In genomic region chr5:55227738-55228430, GRCh38 we compare ENCODE assay signal across 1 cellular context.
A peak's percentile ranks its signal among the peaks of the same experiment; 100 is the strongest.
TF ChIP-seq lines count a peak whose summit lies in the region.

No MANE protein-coding gene starts in this region.

TF ChIP-seq in H1, 55 proteins besides CTCF, POLR2A, EP300 and RAD21 (continued from another document):
- TF ChIP-seq CREB1 (IDR thresholded peaks at IDR 0.05): no peak
- TF ChIP-seq RFX5 (IDR thresholded peaks at IDR 0.05; ENCODE audit: borderline replicate concordance, low read depth, low read length): no peak
- TF ChIP-seq CBX8 (IDR thresholded peaks at IDR 0.05; ENCODE audit: borderline replicate concordance, low read depth, low read length): no peak; the same call in 1 of the 2 replicates
- no peak for TF ChIP-seq PHF8 (conservative IDR thresholded peaks at IDR 0.05; ENCODE audit: low read depth, low read length)
- no peak for TF ChIP-seq CTBP2 (IDR thresholded peaks at IDR 0.05; ENCODE audit: borderline replicate concordance, insufficient read depth, insufficient read length, low read length)
- no peak for TF ChIP-seq BRCA1 (IDR thresholded peaks at IDR 0.05; ENCODE audit: low read depth, low read length)
- no peak for TF ChIP-seq KDM1A (IDR thresholded peaks at IDR 0.05; ENCODE audit: borderline replicate concordance, low read length)
- TF ChIP-seq JUN (IDR thresholded peaks at IDR 0.05; ENCODE audit: low read depth, low read length): no peak
- TF ChIP-seq MAX (IDR thresholded peaks at IDR 0.05): no peak
- TF ChIP-seq SIN3A (conservative IDR thresholded peaks at IDR 0.05 in 1 of 2, IDR thresholded peaks at IDR 0.05 in 1 of 2; ENCODE audit: low read depth in 1 of 2, low read length in 2 of 2): no peak
- peak; percentile 93 for TF ChIP-seq EZH2 (IDR thresholded peaks at IDR 0.05; ENCODE audit: low read depth, low read length, severe bottlenecking)
- no peak for TF ChIP-seq TAF7 (optimal IDR thresholded peaks at IDR 0.05; ENCODE audit: borderline replicate concordance, low read depth, low read length)
- no peak for TF ChIP-seq ATF2 (IDR thresholded peaks at IDR 0.05; ENCODE audit: low read length)
- no peak for TF ChIP-seq CHD7 (IDR thresholded peaks at IDR 0.05; ENCODE audit: insufficient replicate concordance, low read length)
- no peak for TF ChIP-seq SP4 (IDR thresholded peaks at IDR 0.05; ENCODE audit: low read length)
- no peak for TF ChIP-seq TAF1 (IDR thresholded peaks at IDR 0.05; ENCODE audit: low read depth, low read length)
- TF ChIP-seq KDM4A (IDR thresholded peaks at IDR 0.05; ENCODE audit: low read depth, low read length, severe bottlenecking): no peak
- TF ChIP-seq JUND (IDR thresholded peaks at IDR 0.05; ENCODE audit: low read length): no peak
- no peak for TF ChIP-seq TBP (IDR thresholded peaks at IDR 0.05; ENCODE audit: low read depth, low read length)
- TF ChIP-seq SP1 (IDR thresholded peaks at IDR 0.05; ENCODE audit: low read depth, low read length): no peak
- TF ChIP-seq SIX5 (IDR thresholded peaks at IDR 0.05; ENCODE audit: low read depth, low read length): no peak
- TF ChIP-seq SAP30 (IDR thresholded peaks at IDR 0.05; ENCODE audit: insufficient read depth, insufficient replicate concordance, low read length): no peak
- TF ChIP-seq KDM5A (IDR thresholded peaks at IDR 0.05; ENCODE audit: low read length): no peak
- no peak for TF ChIP-seq USF2 (IDR thresholded peaks at IDR 0.05; ENCODE audit: low read length)
- no peak for TF ChIP-seq BCL11A (IDR thresholded peaks at IDR 0.05; ENCODE audit: low read depth in 2 of 2, low read length in 2 of 2)
- TF ChIP-seq RBBP5 (IDR thresholded peaks at IDR 0.05; ENCODE audit: borderline replicate concordance, low read depth, low read length): no peak
- TF ChIP-seq ZNF274 (IDR thresholded peaks at IDR 0.05; ENCODE audit: borderline replicate concordance, extremely low read depth, low read length): no peak
- TF ChIP-seq POLR2AphosphoS5 (IDR thresholded peaks at IDR 0.05; ENCODE audit: low read depth, low read length): no peak
- TF ChIP-seq NANOG (IDR thresholded peaks at IDR 0.05; ENCODE audit: insufficient read depth, low read depth, low read length, poor library complexity, severe bottlenecking): no peak
- peak; percentile 2 for TF ChIP-seq ASH2L (IDR thresholded peaks at IDR 0.05; ENCODE audit: low read length)
- TF ChIP-seq GABPA (IDR thresholded peaks at IDR 0.05; ENCODE audit: borderline replicate concordance, insufficient read depth, low read length): no peak
- TF ChIP-seq RNF2 (IDR thresholded peaks at IDR 0.05; ENCODE audit: borderline replicate concordance, low read depth, low read length, missing control alignments, poor library complexity, severe bottlenecking): peak; percentile 56
- 0 out of 2 replicates have a peak, but pooled peaks have one; percentile 1 for TF ChIP-seq E2F6 (IDR thresholded peaks at IDR 0.05)
